ENCODE assay signal across 11 cellular contexts in genomic region chr6:17431581-17431980, GRCh38. TPM values are rescaled to one million over a fixed set of nuclear protein-coding genes. Genes with fewer than 3 reads are reported as not detected.
DNase-seq lines count a peak whose midpoint lies in the region; ATAC-seq, FAIRE-seq and TF ChIP-seq lines count a peak whose summit lies in the region.
"Had no signal": no experiment of that assay in that cellular context is flagged by ENCODE, and none has a peak within 500 bp of the region (broad histone marks: within the 10 kb centered on the region; RNA-seq: fewer than 3 reads in every experiment).

No MANE protein-coding gene starts in this region.

- no peak overlapping the region for H3K56ac ChIP-seq in H1 (replicated peaks; ENCODE audit: insufficient read length, low read depth, low read length)

- TF ChIP-seq EP300 in H1 (IDR thresholded peaks at IDR 0.05; ENCODE audit: borderline replicate concordance in 1 of 2, low read depth in 2 of 2, low read length in 2 of 2), result no peak

- no peaks in the 10 kb centered on the region for H3K9me3 ChIP-seq in MG63
- peaks cover 0 to 2% of the 10 kb centered on the region in 2 experiments; a peak in 1 of 4 replicates for H3K9me3 ChIP-seq in H1 (ENCODE audit: insufficient read depth in 2 of 2, low read depth in 1 of 2, low read length in 1 of 2)
- H3K9me3 ChIP-seq in pancreas, result no peaks in the 10 kb centered on the region
- H3K9me3 ChIP-seq: SJCRH30 had no signal

- no peaks in the 10 kb centered on the region for H3K23me2 ChIP-seq in H1 (ENCODE audit: low read depth, low read length)

- no peak overlapping the region for H3K9ac ChIP-seq in H1 (replicated peaks in 1 of 4; ENCODE audit: extremely low read depth in 1 of 4, low read depth in 3 of 4, low read length in 3 of 4)

- H2BK20ac ChIP-seq in H1 (ENCODE audit: low read length), result no peak overlapping the region

- no peak overlapping the region for H4K8ac ChIP-seq in H1 (ENCODE audit: extremely low read depth, insufficient read depth, low read length)

- no peak for FAIRE-seq in H1 (lab: Jason Lieb, UNC)
- no peak for FAIRE-seq in pancreas (lab: Jason Lieb, UNC)

- H4K91ac ChIP-seq in H1 (replicated peaks; ENCODE audit: insufficient read length, low read length), result no peak overlapping the region

- H2AFZ ChIP-seq in H1 (ENCODE audit: low read length), result no peak overlapping the region

- no peak overlapping the region for H3K4ac ChIP-seq in H1 (replicated peaks; ENCODE audit: insufficient read length, low read depth, low read length)

- CTCF ChIA-PET in H1 (lab: Charles Lee; ENCODE audit: partially characterized antibody), result interaction anchor here (1.1 kb wide), 1 partner anchor 13 kb away, joined by 3 read pairs; no protein-coding TSS in a partner anchor

- peak; percentile 91 for DNase-seq in EL
- peak; percentile 46 for DNase-seq in MG63
- DNase-seq in H1 (ENCODE audit: low read depth in 1 of 2, low spot score in 2 of 2), result no peak
- no peak for DNase-seq in pancreas
- DNase-seq in UCSD-AML1 (lab: John Stamatoyannopoulos, UW; ENCODE audit: unreplicated experiment), result no peak
- no peak for DNase-seq in NCI-H146 treated with DMSO at 0.1 percent for 48 hours (lab: John Stamatoyannopoulos, UW; ENCODE audit: unreplicated experiment)
- DNase-seq: activated B cell treated with CpG ODN at 0.5 μM for 24 hours, DMS79, immature natural killer cell, SJCRH30 had no signal

- no peaks in the 10 kb centered on the region for H4K20me1 ChIP-seq in H1 (replicated peaks in 1 of 2; ENCODE audit: control insufficient read depth in 1 of 2, insufficient read depth in 2 of 2, low read length in 2 of 2)

- intact Hi-C loops in pancreas (cut with DNase I), result no loop called here

- POLR2A ChIA-PET in H1 (lab: Charles Lee; ENCODE audit: partially characterized antibody), result interaction anchor here (1.3 kb wide), 1 partner anchor 13 kb away, joined by 3 read pairs; no protein-coding TSS in a partner anchor

- TF ChIP-seq POLR2A in H1 (IDR thresholded peaks at IDR 0.05; ENCODE audit: control extremely low read depth in 1 of 2, low read depth in 2 of 2, low read length in 2 of 2), result no peak

- H3K79me1 ChIP-seq in H1 (ENCODE audit: low read depth, low read length), result no peaks in the 10 kb centered on the region

- no peak overlapping the region for H2BK12ac ChIP-seq in H1 (ENCODE audit: low read depth, low read length)

- H3K27me3 ChIP-seq in MG63 (no peaks in the 10 kb centered on the region), H1 (replicated peaks in 1 of 4; ENCODE audit: control insufficient read depth in 3 of 4, extremely low read depth in 1 of 4, insufficient read depth in 3 of 4, low read length in 3 of 4) (no peaks in the 10 kb centered on the region; a peak in 1 of 7 replicates), pancreas (no peaks in the 10 kb centered on the region)
- H3K27me3 ChIP-seq: SJCRH30 had no signal

- no peak overlapping the region for H3K18ac ChIP-seq in H1 (ENCODE audit: extremely low read depth, low read length)

- ATAC-seq in pancreas (peak in 3 of 4 donors; percentile 26 to 60 (median 29)), HG02759 (IDR thresholded peaks at IDR 0.05; ENCODE audit: unreplicated experiment) (no peak)

- H3K79me2 ChIP-seq in H1 (ENCODE audit: control insufficient read depth in 1 of 2, insufficient read depth in 2 of 2, low read length in 2 of 2), result no peaks in the 10 kb centered on the region

- no peak overlapping the region for H2AK5ac ChIP-seq in H1 (ENCODE audit: low read depth, low read length)

- no peak overlapping the region for H3K23ac ChIP-seq in H1 (ENCODE audit: insufficient read length)

- no peak overlapping the region for H3K4me3 ChIP-seq in MG63
- H3K4me3 ChIP-seq in H1 (ENCODE audit: extremely low read depth in 1 of 4, insufficient read depth in 2 of 4, low read depth in 3 of 4, low read length in 4 of 4), result no peak overlapping the region
- no peak overlapping the region for H3K4me3 ChIP-seq in pancreas
- H3K4me3 ChIP-seq: SJCRH30 had no signal

- peaks cover 0 to 6% (median 1%) of the 10 kb centered on the region in 4 experiments; a peak in 2 of 7 replicates for H3K4me1 ChIP-seq in H1 (replicated peaks in 1 of 4; ENCODE audit: control insufficient read depth in 3 of 4, insufficient read depth in 4 of 4, low read length in 3 of 4)
- peaks cover 6 to 10% (median 8%) of the 10 kb centered on the region in 3 donors for H3K4me1 ChIP-seq in pancreas

- no peak overlapping the region for H2BK5ac ChIP-seq in H1 (ENCODE audit: low read depth, low read length)

- H2BK15ac ChIP-seq in H1 (ENCODE audit: low read length), result no peak overlapping the region

- no peak overlapping the region for H4K5ac ChIP-seq in H1 (ENCODE audit: insufficient read length, low read depth, low read length)

- TF ChIP-seq CTCF in H1 (IDR thresholded peaks at IDR 0.05; ENCODE audit: control extremely low read depth in 1 of 3, insufficient read depth in 1 of 3, low read depth in 1 of 3, low read length in 3 of 3) (no peak), pancreas (IDR thresholded peaks at IDR 0.05) (no peak)

- 0 out of 4 replicates have a peak overlapping the region, but pooled peaks of 1 of the 2 experiments have one; percentile 27 for H3K4me2 ChIP-seq in H1 (ENCODE audit: insufficient read depth in 1 of 2, low read depth in 2 of 2, low read length in 2 of 2)

- no peak overlapping the region for H2BK120ac ChIP-seq in H1 (replicated peaks; ENCODE audit: low read depth, low read length)

- 74% methylated on average over 2 of the region's 2 CpGs; no CpG with 5 or more reads in 1 of the 2 experiments for WGBS in H1 (ENCODE audit: extremely low coverage in 1 of 2, insufficient coverage in 1 of 2, insufficient read length in 1 of 2, insufficient replicate concordance in 2 of 2, low coverage in 1 of 2, low lambda C conversion rate in 2 of 2, missing lambda C conversion rate in 1 of 2), 2 experiments
- 57 to 60% methylated on average over 2 of the region's 2 CpGs for WGBS in pancreas, 2 donors

- TF ChIP-seq RAD21 in H1 (IDR thresholded peaks at IDR 0.05 in 1 of 2, conservative IDR thresholded peaks at IDR 0.05 in 1 of 2; ENCODE audit: low read depth in 2 of 2, low read length in 2 of 2), result no peak

- H3K36me3 ChIP-seq in MG63, result no peaks in the 10 kb centered on the region
- H3K36me3 ChIP-seq in H1 (ENCODE audit: control insufficient read depth in 2 of 4, insufficient read depth in 4 of 4, low read length in 3 of 4), result peaks cover 0 to 2% (median 0%) of the 10 kb centered on the region in 4 experiments; a peak in 2 of 8 replicates
- H3K36me3 ChIP-seq in pancreas, result no peaks in the 10 kb centered on the region

- H3K14ac ChIP-seq in H1 (ENCODE audit: insufficient read length), result no peak overlapping the region

- H3K27ac ChIP-seq in H1 (ENCODE audit: low read depth, low read length) (no peak overlapping the region), pancreas (no peak overlapping the region)
- H3K27ac ChIP-seq: SJCRH30 had no signal

TF ChIP-seq in H1, 55 proteins besides CTCF, POLR2A, EP300 and RAD21:
- TF ChIP-seq CHD2 (IDR thresholded peaks at IDR 0.05; ENCODE audit: low read length) (no peak), GTF2F1 (IDR thresholded peaks at IDR 0.05; ENCODE audit: borderline replicate concordance, low read depth, low read length) (no peak), SIX5 (IDR thresholded peaks at IDR 0.05; ENCODE audit: low read depth, low read length) (no peak), KDM5A (IDR thresholded peaks at IDR 0.05; ENCODE audit: low read length) (no peak), SP4 (IDR thresholded peaks at IDR 0.05; ENCODE audit: low read length) (no peak), CEBPB (IDR thresholded peaks at IDR 0.05; ENCODE audit: low read depth, low read length) (no peak), BACH1 (IDR thresholded peaks at IDR 0.05; ENCODE audit: low read length) (peak; percentile 72; the same call in 1 of the 2 replicates), CTBP2 (IDR thresholded peaks at IDR 0.05; ENCODE audit: borderline replicate concordance, insufficient read depth, insufficient read length, low read length) (no peak), TCF12 (IDR thresholded peaks at IDR 0.05; ENCODE audit: low read depth, low read length) (no peak), RBBP5 (IDR thresholded peaks at IDR 0.05; ENCODE audit: borderline replicate concordance, low read depth, low read length) (no peak), ATF3 (IDR thresholded peaks at IDR 0.05; ENCODE audit: insufficient read depth, low read depth, low read length) (no peak), RFX5 (IDR thresholded peaks at IDR 0.05; ENCODE audit: borderline replicate concordance, low read depth, low read length) (no peak), GABPA (IDR thresholded peaks at IDR 0.05; ENCODE audit: borderline replicate concordance, insufficient read depth, low read length) (no peak), MAFK (IDR thresholded peaks at IDR 0.05; ENCODE audit: low read depth, low read length) (peak; percentile 60; the same call in 1 of the 2 replicates), SP2 (IDR thresholded peaks at IDR 0.05; ENCODE audit: low read length) (no peak), SRF (IDR thresholded peaks at IDR 0.05; ENCODE audit: low read depth, low read length) (no peak)

RNA-seq across cellular contexts. Expression of gene CAP2, which starts 38.2 kb away (rescaled TPM):
- total RNA-seq in MG63 (2014; rRNA removed; shearing (Covaris generic); ENCODE audit: low replicate concordance), result 3.2 and 5.4 TPM in 2 replicates
- 8.2 and 10.0 TPM in 2 replicates for total RNA-seq in H1 (2021; fragmentation: NEBNext Ultra II Directional; extraction: Animal tissue kit (Norgen Biotek cat#: 25700))
- polyA plus RNA-seq in H1 (2011; rRNA removed), result 6.4 and 7.2 TPM in 2 replicates
- polyA plus RNA-seq in H1 (2011; cell fraction: cytosol; rRNA removed), result 11.1 TPM
- polyA plus RNA-seq in H1 (2011; cell fraction: nucleus; rRNA removed), result 5.8 TPM
- 7.0 to 13.4 TPM (median 9.3 TPM) in 4 replicates for polyA plus RNA-seq in H1 (2012, experiment 1 of 2)
- 0.76 TPM for polyA plus RNA-seq in H1 (2012, experiment 2 of 2)
- polyA plus RNA-seq in H1 (2013, experiment 1 of 2), result 10.8 TPM
- 9.1 TPM for polyA plus RNA-seq in H1 (2013, experiment 2 of 2)
- 13.2 and 14.8 TPM in 2 replicates for polyA minus RNA-seq in H1 (2011; rRNA and poly(A)+ RNA removed)
- 9.7 TPM for polyA minus RNA-seq in H1 (2011; cell fraction: cytosol; rRNA and poly(A)+ RNA removed)
- 13.2 TPM for polyA minus RNA-seq in H1 (2011; cell fraction: nucleus; rRNA and poly(A)+ RNA removed)
- total RNA-seq in pancreas, result 1 to 10 TPM; 2.7 to 4.0 (median 3.2) TPM
- 1 to 10 TPM; 3.9 to 4.0 TPM for polyA plus RNA-seq in pancreas
- total RNA-seq: activated B cell treated with CpG ODN at 0.5 μM for 24 hours had no signal
- polyA plus RNA-seq: immature natural killer cell had no signal

Comparison
In these comparisons a context has a peak if more than half of its experiments do, and no peak if none do; other contexts are left out.
1. DNase-seq: peak in EL (single experiment) and MG63 (single experiment); none in H1 (0 of 2), pancreas (0 of 6), UCSD-AML1 (single experiment) and NCI-H146 treated with DMSO at 0.1 percent for 48 hours (single experiment).